8 cellular contexts compared by ENCODE assay signal in genomic region chrX:150575415-150575814, GRCh38. TPM values are rescaled to one million over a fixed set of nuclear protein-coding genes. Genes with fewer than 3 reads are reported as not detected.
DNase-seq lines count a peak whose midpoint lies in the region; ATAC-seq and TF ChIP-seq lines count a peak whose summit lies in the region.

No MANE protein-coding gene starts in this region.

- H3K27ac Mint-ChIP-seq in activated CD4-positive, alpha-beta T cell treated with anti-CD3 and anti-CD28 coated beads, Interleukin-2, amount 10 ng/mL, durations not matched to agents 24 days and 14 days: peak overlapping the region; percentile 95

- intact Hi-C loops in activated CD4-positive, alpha-beta T cell treated with anti-CD3 and anti-CD28 coated beads, Interleukin-2, amount 10 ng/mL, durations not matched to agents 24 days and 14 days (cut with micrococcal nuclease): loop anchor here (1.0 to 10.0 kb wide), 6 partner anchors 29 to 371 kb away; no protein-coding TSS in a partner anchor

- no peak for TF ChIP-seq CTCF in epithelial cell of proximal tubule (conservative IDR thresholded peaks at IDR 0.05; ENCODE audit: low read depth, low read length)

- H3K27me3 Mint-ChIP-seq in activated CD4-positive, alpha-beta T cell treated with anti-CD3 and anti-CD28 coated beads, Interleukin-2, amount 10 ng/mL, durations not matched to agents 24 days and 14 days: no peaks in the 10 kb centered on the region

- peaks cover 11% of the 10 kb centered on the region for H3K36me3 Mint-ChIP-seq in activated CD4-positive, alpha-beta T cell treated with anti-CD3 and anti-CD28 coated beads, Interleukin-2, amount 10 ng/mL, durations not matched to agents 24 days and 14 days (ENCODE audit: low read depth)

- DNase-seq in activated CD4-positive, alpha-beta T cell treated with anti-CD3 and anti-CD28 coated beads, Interleukin-2, amount 10 ng/mL, durations not matched to agents 24 days and 14 days: peak; percentile 76
- DNase-seq in epithelial cell of proximal tubule (ENCODE audit: low read depth): peak; percentile 43
- DNase-seq in stimulated activated CD8-positive, alpha-beta memory T cell treated with anti-CD3 and anti-CD28 coated beads, Interleukin-4, amount 100 ng/mL, for 4 hours (ENCODE audit: low read depth in 2 of 2, low spot score in 1 of 2): peak; percentile 12 to 33
- DNase-seq in KG1 (lab: John Stamatoyannopoulos, UW): no peak

- peaks cover 60% of the 10 kb centered on the region for H3K4me1 Mint-ChIP-seq in activated CD4-positive, alpha-beta T cell treated with anti-CD3 and anti-CD28 coated beads, Interleukin-2, amount 10 ng/mL, durations not matched to agents 24 days and 14 days

- H3K9me3 Mint-ChIP-seq in activated CD4-positive, alpha-beta T cell treated with anti-CD3 and anti-CD28 coated beads, Interleukin-2, amount 10 ng/mL, durations not matched to agents 24 days and 14 days: no peaks in the 10 kb centered on the region

- H3K4me3 Mint-ChIP-seq in activated CD4-positive, alpha-beta T cell treated with anti-CD3 and anti-CD28 coated beads, Interleukin-2, amount 10 ng/mL, durations not matched to agents 24 days and 14 days: peak overlapping the region; percentile 83

- ATAC-seq in HG03280 (IDR thresholded peaks at IDR 0.05; ENCODE audit: unreplicated experiment) (peak; percentile 22), HG03571 (IDR thresholded peaks at IDR 0.05; ENCODE audit: unreplicated experiment) (no peak), HG03045 (IDR thresholded peaks at IDR 0.05; ENCODE audit: unreplicated experiment) (no peak), HG03342 (IDR thresholded peaks at IDR 0.05; ENCODE audit: unreplicated experiment) (no peak)

- no peak overlapping the region for H3K4me3 ChIP-seq in epithelial cell of proximal tubule (ENCODE audit: low read depth, low read length)

RNA-seq across cellular contexts. Expression of gene MTM1, which starts 7.0 kb away (rescaled TPM):
- 18.2 and 23.7 TPM in 2 replicates for total RNA-seq in activated CD4-positive, alpha-beta T cell treated with anti-CD3 and anti-CD28 coated beads, Interleukin-2, amount 10 ng/mL, durations not matched to agents 24 days and 14 days
- 3.8 and 4.1 TPM in 2 replicates for total RNA-seq in epithelial cell of proximal tubule
